8 cellular contexts compared by ENCODE assay signal in the genomic region with DNA sequence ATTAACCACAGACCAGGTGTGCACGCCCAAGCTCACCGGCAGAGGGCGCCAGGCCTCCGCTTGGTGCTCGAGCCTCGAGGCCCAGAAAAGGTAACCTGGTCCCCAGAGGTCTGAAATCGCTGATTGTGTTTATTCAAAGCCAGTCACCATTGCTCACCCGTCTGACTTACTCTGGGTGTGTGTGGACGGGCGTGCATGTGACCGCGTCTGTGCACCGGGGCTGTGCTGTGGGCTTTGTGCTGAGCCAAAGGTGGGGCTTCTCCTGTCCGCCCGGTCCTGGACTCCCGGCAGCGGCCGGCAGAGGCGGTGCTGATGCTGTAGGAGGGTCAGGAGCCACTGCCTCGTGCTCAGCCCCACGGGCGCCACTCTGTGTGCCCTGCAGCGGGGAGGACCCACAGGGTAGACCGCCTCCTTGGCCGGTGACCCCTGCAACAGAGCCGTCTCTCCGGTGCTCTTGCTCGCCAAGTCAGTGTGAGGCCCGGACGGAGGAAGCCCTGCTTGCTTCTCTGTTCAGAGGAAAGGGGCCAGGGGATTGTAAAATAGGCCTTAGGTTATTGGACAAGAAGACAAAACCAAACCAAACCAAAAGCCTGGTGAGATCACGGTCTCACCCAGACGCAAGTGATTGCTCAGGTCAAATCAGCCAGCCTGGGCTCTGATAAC. TPM values are rescaled to one million over a fixed set of nuclear protein-coding genes. Genes with fewer than 3 reads are reported as not detected.
DNase-seq lines count a peak whose midpoint lies in the region; ATAC-seq and TF ChIP-seq lines count a peak whose summit lies in the region.

No MANE protein-coding gene starts in this region.

- peak overlapping the region; percentile 42 for H3K4me3 ChIP-seq in HUES48 (ENCODE audit: low read depth, low read length)
- peak overlapping the region; percentile 38 for H3K4me3 ChIP-seq in epithelial cell of proximal tubule (ENCODE audit: low read depth, low read length)
- peak overlapping the region; percentile 48 to 65 for H3K4me3 ChIP-seq in mucosa of rectum (ENCODE audit: low read length in 2 of 2)

- peak; percentile 52 for ATAC-seq in GM21390 (IDR thresholded peaks at IDR 0.05; ENCODE audit: unreplicated experiment)

- H3K9me3 ChIP-seq in HUES48 (ENCODE audit: control insufficient read depth, insufficient read depth, low read length) (no peaks in the 10 kb centered on the region), mucosa of rectum (ENCODE audit: control insufficient read depth in 2 of 2, low read length in 2 of 2) (no peaks in the 10 kb centered on the region)

- H3K9ac ChIP-seq in HUES48 (ENCODE audit: low read depth, low read length) (no peak overlapping the region; the same call in 1 of the 2 replicates), mucosa of rectum (ENCODE audit: low read depth in 1 of 2, low read length in 2 of 2) (peak overlapping the region; percentile 10 to 61)

- peak; percentile 98 for TF ChIP-seq CTCF in epithelial cell of proximal tubule (conservative IDR thresholded peaks at IDR 0.05; ENCODE audit: low read depth, low read length)

- peak; percentile 87 for DNase-seq in COR-L47 (lab: John Stamatoyannopoulos, UW)
- DNase-seq in NOMO-1 treated with DMSO at 0.1 percent for 48 hours (lab: John Stamatoyannopoulos, UW; ENCODE audit: unreplicated experiment): peak; percentile 73
- peak; percentile 88 for DNase-seq in activated T-cell treated with anti-CD3 and anti-CD28 coated beads for 24 hours (ENCODE audit: low read depth)
- no peak for DNase-seq in epithelial cell of proximal tubule (ENCODE audit: low read depth)
- peak; percentile 97 for DNase-seq in stimulated activated CD8-positive, alpha-beta memory T cell treated with anti-CD3 and anti-CD28 coated beads, Interleukin-4, amount 100 ng/mL, for 48 hours

- H3K27me3 ChIP-seq in HUES48 (ENCODE audit: control insufficient read depth, insufficient read depth, low read length) (peaks cover 31% of the 10 kb centered on the region), mucosa of rectum (ENCODE audit: control insufficient read depth in 2 of 2, insufficient read depth in 2 of 2, low read length in 2 of 2) (no peaks in the 10 kb centered on the region)

- H3K27ac ChIP-seq in HUES48 (ENCODE audit: low read depth, low read length) (no peak overlapping the region), mucosa of rectum (ENCODE audit: low read depth in 2 of 2, low read length in 2 of 2) (peak overlapping the region; percentile 66 to 85)

- H3K36me3 ChIP-seq in HUES48 (ENCODE audit: control insufficient read depth, insufficient read depth, low read length): no peaks in the 10 kb centered on the region
- H3K36me3 ChIP-seq in mucosa of rectum (ENCODE audit: control insufficient read depth in 2 of 2, insufficient read depth in 2 of 2, low read length in 2 of 2): no peaks in the 10 kb centered on the region

- H3K4me1 ChIP-seq in HUES48 (ENCODE audit: control insufficient read depth, insufficient read depth, low read length): peaks cover 16% of the 10 kb centered on the region
- peaks cover 30 to 40% of the 10 kb centered on the region in 2 donors for H3K4me1 ChIP-seq in mucosa of rectum (ENCODE audit: control insufficient read depth in 2 of 2, insufficient read depth in 2 of 2, low read length in 2 of 2)

RNA-seq across cellular contexts. Expression of gene BTG2, which starts 32.0 kb away (rescaled TPM):
- total RNA-seq in epithelial cell of proximal tubule: 9.1 and 22.7 TPM in 2 replicates

RNA-seq across cellular contexts. Expression of gene CHIT1, which starts 43.9 kb away (rescaled TPM):
- total RNA-seq in epithelial cell of proximal tubule: not detected in 2 replicates
